In the genomic region with DNA sequence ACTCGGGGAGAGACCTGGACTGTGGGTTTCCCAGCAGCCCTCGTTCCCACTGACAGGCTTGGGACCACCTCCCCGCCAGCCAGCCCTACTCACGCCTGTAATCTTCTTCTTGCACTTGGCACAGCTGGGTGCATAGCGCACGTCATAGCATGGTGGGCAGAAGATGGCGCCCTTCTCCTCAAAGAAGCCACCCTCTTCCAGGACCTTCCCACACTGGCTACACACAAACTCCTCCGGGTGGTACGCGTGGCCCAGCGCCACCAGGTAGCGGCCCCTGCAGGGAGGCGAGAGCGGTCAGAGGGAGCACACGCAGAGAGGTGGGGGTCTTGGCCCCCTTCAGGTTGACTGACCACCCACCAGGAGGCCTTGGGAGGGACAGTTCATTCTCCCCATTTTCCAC, we compare ENCODE assay signal across 2 cellular contexts.
TF ChIP-seq lines count a peak whose summit lies in the region.

No MANE protein-coding gene starts in this region.

TF ChIP-seq in SK-N-SH, 30 proteins besides CTCF, POLR2A, EP300 and RAD21:
- TF ChIP-seq, protein P1, sequence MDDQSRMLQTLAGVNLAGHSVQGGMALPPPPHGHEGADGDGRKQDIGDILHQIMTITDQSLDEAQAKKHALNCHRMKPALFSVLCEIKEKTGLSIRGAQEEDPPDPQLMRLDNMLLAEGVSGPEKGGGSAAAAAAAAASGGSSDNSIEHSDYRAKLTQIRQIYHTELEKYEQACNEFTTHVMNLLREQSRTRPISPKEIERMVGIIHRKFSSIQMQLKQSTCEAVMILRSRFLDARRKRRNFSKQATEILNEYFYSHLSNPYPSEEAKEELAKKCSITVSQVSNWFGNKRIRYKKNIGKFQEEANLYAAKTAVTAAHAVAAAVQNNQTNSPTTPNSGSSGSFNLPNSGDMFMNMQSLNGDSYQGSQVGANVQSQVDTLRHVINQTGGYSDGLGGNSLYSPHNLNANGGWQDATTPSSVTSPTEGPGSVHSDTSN (IDR thresholded peaks at IDR 0.05): no peak
- TF ChIP-seq ELF1 (IDR thresholded peaks at IDR 0.05): no peak
- TF ChIP-seq SMC3 (IDR thresholded peaks at IDR 0.05; ENCODE audit: low read depth, low read length): peak; percentile 16; the same call in 1 of the 2 replicates
- no peak for TF ChIP-seq NFIC (IDR thresholded peaks at IDR 0.05; ENCODE audit: borderline replicate concordance)
TF ChIP-seq in SK-N-SH: peak in this region for 1.

TF ChIP-seq in SK-N-SH treated with all-trans-retinoic acid at 6 μM for 48 hours, 23 proteins besides CTCF, POLR2A, EP300 and RAD21:
- TF ChIP-seq ISL1 (CRISPR knock-in tag; IDR thresholded peaks at IDR 0.05): no peak
- TF ChIP-seq PPARA (CRISPR knock-in tag; IDR thresholded peaks at IDR 0.05; ENCODE audit: borderline replicate concordance): no peak
- TF ChIP-seq GLIS3 (CRISPR knock-in tag; IDR thresholded peaks at IDR 0.05): no peak
- TF ChIP-seq ZNF70 (CRISPR knock-in tag; IDR thresholded peaks at IDR 0.05): no peak
- no peak for TF ChIP-seq ZFP3 (CRISPR knock-in tag; IDR thresholded peaks at IDR 0.05)
- TF ChIP-seq ZNF565 (CRISPR knock-in tag; conservative IDR thresholded peaks at IDR 0.05; ENCODE audit: low read depth): no peak
- no peak for TF ChIP-seq ZC3H10 (CRISPR knock-in tag; IDR thresholded peaks at IDR 0.05)
- TF ChIP-seq, protein P2, sequence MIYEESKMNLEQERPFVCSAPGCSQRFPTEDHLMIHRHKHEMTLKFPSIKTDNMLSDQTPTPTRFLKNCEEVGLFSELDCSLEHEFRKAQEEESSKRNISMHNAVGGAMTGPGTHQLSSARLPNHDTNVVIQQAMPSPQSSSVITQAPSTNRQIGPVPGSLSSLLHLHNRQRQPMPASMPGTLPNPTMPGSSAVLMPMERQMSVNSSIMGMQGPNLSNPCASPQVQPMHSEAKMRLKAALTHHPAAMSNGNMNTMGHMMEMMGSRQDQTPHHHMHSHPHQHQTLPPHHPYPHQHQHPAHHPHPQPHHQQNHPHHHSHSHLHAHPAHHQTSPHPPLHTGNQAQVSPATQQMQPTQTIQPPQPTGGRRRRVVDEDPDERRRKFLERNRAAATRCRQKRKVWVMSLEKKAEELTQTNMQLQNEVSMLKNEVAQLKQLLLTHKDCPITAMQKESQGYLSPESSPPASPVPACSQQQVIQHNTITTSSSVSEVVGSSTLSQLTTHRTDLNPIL (CRISPR knock-in tag; IDR thresholded peaks at IDR 0.05; ENCODE audit: low read depth): no peak
- TF ChIP-seq, protein P3, sequence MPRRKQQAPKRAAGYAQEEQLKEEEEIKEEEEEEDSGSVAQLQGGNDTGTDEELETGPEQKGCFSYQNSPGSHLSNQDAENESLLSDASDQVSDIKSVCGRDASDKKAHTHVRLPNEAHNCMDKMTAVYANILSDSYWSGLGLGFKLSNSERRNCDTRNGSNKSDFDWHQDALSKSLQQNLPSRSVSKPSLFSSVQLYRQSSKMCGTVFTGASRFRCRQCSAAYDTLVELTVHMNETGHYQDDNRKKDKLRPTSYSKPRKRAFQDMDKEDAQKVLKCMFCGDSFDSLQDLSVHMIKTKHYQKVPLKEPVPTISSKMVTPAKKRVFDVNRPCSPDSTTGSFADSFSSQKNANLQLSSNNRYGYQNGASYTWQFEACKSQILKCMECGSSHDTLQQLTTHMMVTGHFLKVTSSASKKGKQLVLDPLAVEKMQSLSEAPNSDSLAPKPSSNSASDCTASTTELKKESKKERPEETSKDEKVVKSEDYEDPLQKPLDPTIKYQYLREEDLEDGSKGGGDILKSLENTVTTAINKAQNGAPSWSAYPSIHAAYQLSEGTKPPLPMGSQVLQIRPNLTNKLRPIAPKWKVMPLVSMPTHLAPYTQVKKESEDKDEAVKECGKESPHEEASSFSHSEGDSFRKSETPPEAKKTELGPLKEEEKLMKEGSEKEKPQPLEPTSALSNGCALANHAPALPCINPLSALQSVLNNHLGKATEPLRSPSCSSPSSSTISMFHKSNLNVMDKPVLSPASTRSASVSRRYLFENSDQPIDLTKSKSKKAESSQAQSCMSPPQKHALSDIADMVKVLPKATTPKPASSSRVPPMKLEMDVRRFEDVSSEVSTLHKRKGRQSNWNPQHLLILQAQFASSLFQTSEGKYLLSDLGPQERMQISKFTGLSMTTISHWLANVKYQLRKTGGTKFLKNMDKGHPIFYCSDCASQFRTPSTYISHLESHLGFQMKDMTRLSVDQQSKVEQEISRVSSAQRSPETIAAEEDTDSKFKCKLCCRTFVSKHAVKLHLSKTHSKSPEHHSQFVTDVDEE (CRISPR knock-in tag; IDR thresholded peaks at IDR 0.05): no peak
- TF ChIP-seq RARB (CRISPR knock-in tag; IDR thresholded peaks at IDR 0.05): no peak
- TF ChIP-seq, protein P4, sequence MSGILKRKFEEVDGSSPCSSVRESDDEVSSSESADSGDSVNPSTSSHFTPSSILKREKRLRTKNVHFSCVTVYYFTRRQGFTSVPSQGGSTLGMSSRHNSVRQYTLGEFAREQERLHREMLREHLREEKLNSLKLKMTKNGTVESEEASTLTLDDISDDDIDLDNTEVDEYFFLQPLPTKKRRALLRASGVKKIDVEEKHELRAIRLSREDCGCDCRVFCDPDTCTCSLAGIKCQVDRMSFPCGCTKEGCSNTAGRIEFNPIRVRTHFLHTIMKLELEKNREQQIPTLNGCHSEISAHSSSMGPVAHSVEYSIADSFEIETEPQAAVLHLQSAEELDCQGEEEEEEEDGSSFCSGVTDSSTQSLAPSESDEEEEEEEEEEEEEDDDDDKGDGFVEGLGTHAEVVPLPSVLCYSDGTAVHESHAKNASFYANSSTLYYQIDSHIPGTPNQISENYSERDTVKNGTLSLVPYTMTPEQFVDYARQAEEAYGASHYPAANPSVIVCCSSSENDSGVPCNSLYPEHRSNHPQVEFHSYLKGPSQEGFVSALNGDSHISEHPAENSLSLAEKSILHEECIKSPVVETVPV (CRISPR knock-in tag; IDR thresholded peaks at IDR 0.05): no peak
- no peak for TF ChIP-seq OSR1 (CRISPR knock-in tag; IDR thresholded peaks at IDR 0.05)
- no peak for TF ChIP-seq ZFP30 (CRISPR knock-in tag; IDR thresholded peaks at IDR 0.05)
- TF ChIP-seq ARNTL (CRISPR knock-in tag; IDR thresholded peaks at IDR 0.05; ENCODE audit: borderline replicate concordance, low read depth): no peak
- TF ChIP-seq TOX (CRISPR knock-in tag; IDR thresholded peaks at IDR 0.05; ENCODE audit: borderline replicate concordance): no peak
